Comparison of ENCODE assay signal across 21 cellular contexts in genomic region chr16:1103649-1104005, GRCh38. TPM values are rescaled to one million over a fixed set of nuclear protein-coding genes. Genes with fewer than 3 reads are reported as not detected.
A peak's percentile ranks its signal among the peaks of the same experiment; 100 is the strongest.
DNase-seq lines count a peak whose midpoint lies in the region; ATAC-seq and TF ChIP-seq lines count a peak whose summit lies in the region.
"Had no signal": no experiment of that assay in that cellular context is flagged by ENCODE, and none has a peak within 500 bp of the region (broad histone marks: within the 10 kb centered on the region; RNA-seq: fewer than 3 reads in every experiment).

No MANE protein-coding gene starts in this region.

- H3K9ac ChIP-seq in ES-I3 (ENCODE audit: low read depth, low read length) (peak overlapping the region; percentile 73), NT2/D1 (ENCODE audit: insufficient read length, low read depth) (peak overlapping the region; percentile 89)
- H3K9ac ChIP-seq: GM23248, KMS-11 had no signal

- no peak overlapping the region for H3K27ac ChIP-seq in iPS DF 6.9 (ENCODE audit: low read length)
- H3K27ac ChIP-seq: GM23248, KMS-11 had no signal

- no peak for DNase-seq in NT2/D1 (ENCODE audit: low read depth, low spot score)
- DNase-seq in iPS DF 6.9 (ENCODE audit: low read depth, low spot score): no peak
- DNase-seq in mesothelial cell of epicardium (ENCODE audit: low spot score in 2 of 2, unreplicated experiment in 2 of 2): no peak
- no peak for DNase-seq in activated T-helper 2 cell treated with anti-CD3 and anti-CD28 coated beads, Interferon-gamma antibody, Interleukin-2, Interleukin-4, amounts not matched to agents 10 μg/mL and 5 μg/mL and 100 μg/mL, durations not matched to agents 14 hours and 24 hours and 36 hours (ENCODE audit: low spot score)
- no peak for DNase-seq in DMS153 treated with DMSO at 0.1 percent for 48 hours (lab: John Stamatoyannopoulos, UW; ENCODE audit: unreplicated experiment)
- no peak for DNase-seq in globus pallidus (ENCODE audit: low spot score)
- no peak for DNase-seq in omental fat pad (ENCODE audit: low spot score)
- DNase-seq: 8988T; DMS 273 treated with DMSO at 0.1 percent for 48 hours; GDM1; GM23248; MV-4-11; NCI-H1694 treated with DMSO at 0.1 percent for 48 hours; NCI-H748 treated with DMSO at 0.1 percent for 48 hours; NK-92 treated with Interleukin-12 subunit alpha and Interleukin-12 subunit beta, amount 100 ng/mL, for 24 hours; OCI-M1; SHP77 had no signal

- H3K4me3 ChIP-seq in NT2/D1 (ENCODE audit: insufficient read length, low read depth) (peak overlapping the region; percentile 71), iPS DF 6.9 (ENCODE audit: low read length) (peak overlapping the region; percentile 73; the same call in 1 of the 2 replicates)
- H3K4me3 ChIP-seq: GM23248 had no signal

- no peaks in the 10 kb centered on the region for H3K9me3 ChIP-seq in ES-I3 (ENCODE audit: control insufficient read depth, insufficient read depth, low read length)
- H3K9me3 ChIP-seq in NT2/D1 (ENCODE audit: insufficient read depth, low read length): no peaks in the 10 kb centered on the region
- no peaks in the 10 kb centered on the region for H3K9me3 ChIP-seq in iPS DF 6.9 (ENCODE audit: control insufficient read depth, insufficient read depth, low read length)

- peaks cover 15% of the 10 kb centered on the region for H3K27me3 ChIP-seq in NT2/D1 (ENCODE audit: insufficient read depth, insufficient read length)
- H3K27me3 ChIP-seq in iPS DF 6.9 (ENCODE audit: control insufficient read depth, insufficient read depth, low read length): no peaks in the 10 kb centered on the region

- no peaks in the 10 kb centered on the region for H3K36me3 Mint-ChIP-seq in mesothelial cell of epicardium
- H3K36me3 Mint-ChIP-seq in activated T-helper 2 cell treated with anti-CD3 and anti-CD28 coated beads, Interferon-gamma antibody, Interleukin-2, Interleukin-4, amounts not matched to agents 10 μg/mL and 5 μg/mL and 100 μg/mL, durations not matched to agents 14 hours and 24 hours and 36 hours (ENCODE audit: low read depth): no peaks in the 10 kb centered on the region

- WGBS in iPS DF 6.9 (ENCODE audit: insufficient coverage, insufficient read length): no CpG with 5 or more reads among the region's 13 CpGs

- H3K4me1 ChIP-seq in ES-I3 (ENCODE audit: insufficient read depth, low read length) (no peaks in the 10 kb centered on the region; the same call in 1 of the 2 replicates), NT2/D1 (ENCODE audit: insufficient read depth, insufficient read length) (peaks cover 25% of the 10 kb centered on the region), iPS DF 6.9 (ENCODE audit: control insufficient read depth, insufficient read depth, low read length) (no peaks in the 10 kb centered on the region; the same call in 1 of the 2 replicates)

- no peak overlapping the region for H3K27ac Mint-ChIP-seq in mesothelial cell of epicardium
- H3K27ac Mint-ChIP-seq in activated T-helper 2 cell treated with anti-CD3 and anti-CD28 coated beads, Interferon-gamma antibody, Interleukin-2, Interleukin-4, amounts not matched to agents 10 μg/mL and 5 μg/mL and 100 μg/mL, durations not matched to agents 14 hours and 24 hours and 36 hours: no peak overlapping the region
- H3K27ac Mint-ChIP-seq: B cell had no signal

- H3K36me3 ChIP-seq in ES-I3 (ENCODE audit: insufficient read depth, low read length) (no peaks in the 10 kb centered on the region), NT2/D1 (ENCODE audit: insufficient read depth, insufficient read length, low read length) (no peaks in the 10 kb centered on the region), iPS DF 6.9 (ENCODE audit: control insufficient read depth, insufficient read depth, low read length) (no peaks in the 10 kb centered on the region)

- TF ChIP-seq CTCF in mesothelial cell of epicardium (IDR thresholded peaks at IDR 0.05; ENCODE audit: unreplicated experiment) (no peak), omental fat pad (IDR thresholded peaks at IDR 0.05) (no peak)

- intact Hi-C loops in activated T-helper 2 cell treated with anti-CD3 and anti-CD28 coated beads, Interferon-gamma antibody, Interleukin-2, Interleukin-4, amounts not matched to agents 10 μg/mL and 5 μg/mL and 100 μg/mL, durations not matched to agents 14 hours and 24 hours and 36 hours (cut with micrococcal nuclease): no loop called here

- ATAC-seq in omental fat pad (ENCODE audit: low FRiP score): no peak

- H3K9me3 Mint-ChIP-seq in mesothelial cell of epicardium: no peaks in the 10 kb centered on the region
- H3K9me3 Mint-ChIP-seq in activated T-helper 2 cell treated with anti-CD3 and anti-CD28 coated beads, Interferon-gamma antibody, Interleukin-2, Interleukin-4, amounts not matched to agents 10 μg/mL and 5 μg/mL and 100 μg/mL, durations not matched to agents 14 hours and 24 hours and 36 hours: no peaks in the 10 kb centered on the region

- H3K4me3 Mint-ChIP-seq in mesothelial cell of epicardium: peak overlapping the region; percentile 22
- no peak overlapping the region for H3K4me3 Mint-ChIP-seq in activated T-helper 2 cell treated with anti-CD3 and anti-CD28 coated beads, Interferon-gamma antibody, Interleukin-2, Interleukin-4, amounts not matched to agents 10 μg/mL and 5 μg/mL and 100 μg/mL, durations not matched to agents 14 hours and 24 hours and 36 hours (ENCODE audit: low read depth)
- H3K4me3 Mint-ChIP-seq: B cell had no signal

- H3K27me3 Mint-ChIP-seq in mesothelial cell of epicardium (ENCODE audit: low read depth): peaks cover 32% of the 10 kb centered on the region
- H3K27me3 Mint-ChIP-seq in activated T-helper 2 cell treated with anti-CD3 and anti-CD28 coated beads, Interferon-gamma antibody, Interleukin-2, Interleukin-4, amounts not matched to agents 10 μg/mL and 5 μg/mL and 100 μg/mL, durations not matched to agents 14 hours and 24 hours and 36 hours (ENCODE audit: low read depth): peaks cover 2% of the 10 kb centered on the region

- no peaks in the 10 kb centered on the region for H3K4me1 Mint-ChIP-seq in mesothelial cell of epicardium
- H3K4me1 Mint-ChIP-seq in activated T-helper 2 cell treated with anti-CD3 and anti-CD28 coated beads, Interferon-gamma antibody, Interleukin-2, Interleukin-4, amounts not matched to agents 10 μg/mL and 5 μg/mL and 100 μg/mL, durations not matched to agents 14 hours and 24 hours and 36 hours (ENCODE audit: low read depth): no peaks in the 10 kb centered on the region
- H3K4me1 Mint-ChIP-seq: B cell had no signal

RNA-seq across cellular contexts. Expression of gene C1QTNF8, which starts 7.6 kb away (rescaled TPM):
- 0.20 TPM in 1 of 3 replicates, not detected in the others for total RNA-seq in mesothelial cell of epicardium
- not detected in 2 replicates for total RNA-seq in activated T-helper 2 cell treated with anti-CD3 and anti-CD28 coated beads, Interferon-gamma antibody, Interleukin-2, Interleukin-4, amounts not matched to agents 10 μg/mL and 5 μg/mL and 100 μg/mL, durations not matched to agents 14 hours and 24 hours and 36 hours
- not detected for total RNA-seq in omental fat pad
- total RNA-seq: B cell, GM23248, NCI-H460 had no signal

RNA-seq across cellular contexts. Expression of gene SSTR5, which starts 31.1 kb away (rescaled TPM):
- total RNA-seq in mesothelial cell of epicardium (not detected in 3 replicates), omental fat pad (under 1 TPM in 1 of 4 donors, not detected in 3; 0.37 TPM)
- not detected in 2 replicates for total RNA-seq in activated T-helper 2 cell treated with anti-CD3 and anti-CD28 coated beads, Interferon-gamma antibody, Interleukin-2, Interleukin-4, amounts not matched to agents 10 μg/mL and 5 μg/mL and 100 μg/mL, durations not matched to agents 14 hours and 24 hours and 36 hours
- total RNA-seq: B cell, GM23248 had no signal

RNA-seq across cellular contexts. Expression of gene CACNA1H, which starts 49.3 kb away (rescaled TPM):
- total RNA-seq in mesothelial cell of epicardium (40.8 to 49.1 TPM (median 41.8 TPM) in 3 replicates), omental fat pad (10 to 100 TPM in 2 of 4 donors, 1 to 10 TPM in 2; 1.8 to 13.6 (median 10.2) TPM)
- total RNA-seq in activated T-helper 2 cell treated with anti-CD3 and anti-CD28 coated beads, Interferon-gamma antibody, Interleukin-2, Interleukin-4, amounts not matched to agents 10 μg/mL and 5 μg/mL and 100 μg/mL, durations not matched to agents 14 hours and 24 hours and 36 hours: 0.09 TPM in 2 replicates
